Comparison of ENCODE assay signal across 11 cellular contexts in genomic region chr11:117146521-117146920, GRCh38. TPM values are rescaled to one million over a fixed set of nuclear protein-coding genes. Genes with fewer than 3 reads are reported as not detected.
A peak's percentile ranks its signal among the peaks of the same experiment; 100 is the strongest.
DNase-seq lines count a peak whose midpoint lies in the region; ATAC-seq and TF ChIP-seq lines count a peak whose summit lies in the region.
"Had no signal": no experiment of that assay in that cellular context is flagged by ENCODE, and none has a peak within 500 bp of the region (broad histone marks: within the 10 kb centered on the region; RNA-seq: fewer than 3 reads in every experiment).

No MANE protein-coding gene starts in this region.

- H3K27ac ChIP-seq in breast epithelium (no peak overlapping the region), stomach smooth muscle (ENCODE audit: low read length) (peak overlapping the region; percentile 31)

- H3K9ac ChIP-seq in stomach smooth muscle (ENCODE audit: low read length in 2 of 2) = no peak overlapping the region

- no peaks in the 10 kb centered on the region for H3K9me3 Mint-ChIP-seq in MCF 10A (ENCODE audit: unreplicated experiment)
- no peaks in the 10 kb centered on the region for H3K9me3 Mint-ChIP-seq in activated CD8-positive, alpha-beta T cell treated with anti-CD3 and anti-CD28 coated beads, Interleukin-2, amount 10 ng/mL, durations not matched to agents 7 days and 5 days (ENCODE audit: insufficient read depth)

- H3K4me3 Mint-ChIP-seq in MCF 10A (ENCODE audit: unreplicated experiment) = peak overlapping the region; percentile 96
- H3K4me3 Mint-ChIP-seq in activated CD8-positive, alpha-beta T cell treated with anti-CD3 and anti-CD28 coated beads, Interleukin-2, amount 10 ng/mL, durations not matched to agents 7 days and 5 days = peak overlapping the region; percentile 92

- CTCF ChIA-PET in MCF 10A (lab: Yijun Ruan, JAX) = interaction anchor here (0.6 to 1.7 kb wide), 6 partner anchors 10 to 404 kb away, joined by 3 to 6 read pairs (median 4); no protein-coding TSS in a partner anchor
- CTCF ChIA-PET in activated CD8-positive, alpha-beta T cell treated with anti-CD3 and anti-CD28 coated beads, Interleukin-2, amount 10 ng/mL, durations not matched to agents 7 days and 5 days (lab: Charles Lee) = interaction anchor here (0.7 to 4.1 kb wide), 4 partner anchors 34 to 355 kb away, joined by 3 to 32 read pairs (median 4); partner anchors contain the start of genes APOA5 and SIDT2

- H3K4me1 Mint-ChIP-seq in MCF 10A (ENCODE audit: insufficient read depth, unreplicated experiment) = peaks cover 11% of the 10 kb centered on the region
- H3K4me1 Mint-ChIP-seq in activated CD8-positive, alpha-beta T cell treated with anti-CD3 and anti-CD28 coated beads, Interleukin-2, amount 10 ng/mL, durations not matched to agents 7 days and 5 days (ENCODE audit: low read depth) = peaks cover 42% of the 10 kb centered on the region

- ATAC-seq in activated CD8-positive, alpha-beta T cell treated with anti-CD3 and anti-CD28 coated beads, Interleukin-2, amount 10 ng/mL, durations not matched to agents 7 days and 5 days = no peak
- ATAC-seq: left lung had no signal

- H3K36me3 Mint-ChIP-seq in MCF 10A (ENCODE audit: insufficient read depth, unreplicated experiment) = peaks cover 56% of the 10 kb centered on the region
- H3K36me3 Mint-ChIP-seq in activated CD8-positive, alpha-beta T cell treated with anti-CD3 and anti-CD28 coated beads, Interleukin-2, amount 10 ng/mL, durations not matched to agents 7 days and 5 days (ENCODE audit: low read depth) = peaks cover 41% of the 10 kb centered on the region

- POLR2A ChIA-PET in MCF 10A (lab: Yijun Ruan, JAX) = interaction anchor here (0.9 to 6.2 kb wide), 14 partner anchors 14 to 374 kb away, joined by 3 to 83 read pairs (median 4); partner anchors contain the start of genes BUD13, SIDT2 and ZPR1
- POLR2A ChIA-PET in activated CD8-positive, alpha-beta T cell treated with anti-CD3 and anti-CD28 coated beads, Interleukin-2, amount 10 ng/mL, durations not matched to agents 7 days and 5 days (lab: Charles Lee) = interaction anchor here (0.6 kb wide), 2 partner anchors 10 to 65 kb away, joined by 3 read pairs; no protein-coding TSS in a partner anchor

- TF ChIP-seq CTCF in MCF 10A (IDR thresholded peaks at IDR 0.05; ENCODE audit: unreplicated experiment) (no peak), breast epithelium (IDR thresholded peaks at IDR 0.05) (no peak)

- no peaks in the 10 kb centered on the region for H3K27me3 Mint-ChIP-seq in MCF 10A (ENCODE audit: insufficient read depth, unreplicated experiment)
- peaks cover 4% of the 10 kb centered on the region for H3K27me3 Mint-ChIP-seq in activated CD8-positive, alpha-beta T cell treated with anti-CD3 and anti-CD28 coated beads, Interleukin-2, amount 10 ng/mL, durations not matched to agents 7 days and 5 days (ENCODE audit: low read depth)

- H3K4me3 ChIP-seq in breast epithelium (no peak overlapping the region), stomach smooth muscle (ENCODE audit: low read length in 2 of 2) (peak overlapping the region in 1 of 2 donors; percentile 96)

- TF ChIP-seq POLR2A in breast epithelium (IDR thresholded peaks at IDR 0.05) = no peak

- H3K27ac Mint-ChIP-seq in MCF 10A (ENCODE audit: low read depth, unreplicated experiment) = peak overlapping the region; percentile 82
- H3K27ac Mint-ChIP-seq in activated CD8-positive, alpha-beta T cell treated with anti-CD3 and anti-CD28 coated beads, Interleukin-2, amount 10 ng/mL, durations not matched to agents 7 days and 5 days = no peak overlapping the region

- H3K9me3 ChIP-seq in breast epithelium = no peaks in the 10 kb centered on the region
- H3K9me3 ChIP-seq in stomach smooth muscle (ENCODE audit: control insufficient read depth in 2 of 2, low read length in 2 of 2) = no peaks in the 10 kb centered on the region
- H3K9me3 ChIP-seq: left lung had no signal

- H3K4me1 ChIP-seq in breast epithelium (no peaks in the 10 kb centered on the region), stomach smooth muscle (ENCODE audit: control insufficient read depth, insufficient read depth, low read length) (peaks cover 9% of the 10 kb centered on the region)

- intact Hi-C loops in MCF 10A (cut with micrococcal nuclease) (no loop called here), breast epithelium (cut with DNase I; ENCODE audit: low total_unique reads) (loop anchor here (10.0 kb wide), 1 partner anchor 48 kb away; the partner anchor contains the start of gene TAGLN)

- H3K36me3 ChIP-seq in breast epithelium (no peaks in the 10 kb centered on the region), stomach smooth muscle (ENCODE audit: control insufficient read depth in 2 of 2, insufficient read depth in 2 of 2, low read length in 2 of 2) (peaks cover 4% of the 10 kb centered on the region in 2 donors)

- no TSS peak for BruUV-seq in MCF 10A (replicated peaks; lab: Mats Ljungman, UMichigan)

- no peaks in the 10 kb centered on the region for H3K27me3 ChIP-seq in breast epithelium
- H3K27me3 ChIP-seq in stomach smooth muscle (ENCODE audit: control insufficient read depth in 1 of 2, insufficient read depth in 2 of 2, low read length in 2 of 2) = no peaks in the 10 kb centered on the region
- H3K27me3 ChIP-seq: left lung had no signal

- DNase-seq in MCF 10A (ENCODE audit: unreplicated experiment) (peak; percentile 64), breast epithelium (ENCODE audit: low spot score in 2 of 2) (no peak), glomerular visceral epithelial cell (ENCODE audit: extremely low spot score) (peak; percentile 26), DMS79 (lab: John Stamatoyannopoulos, UW) (no peak), putamen (ENCODE audit: low spot score) (no peak), NCI-H146 (lab: John Stamatoyannopoulos, UW) (no peak)
- no peak for DNase-seq in activated CD8-positive, alpha-beta T cell treated with anti-CD3 and anti-CD28 coated beads, Interleukin-2, amount 10 ng/mL, durations not matched to agents 7 days and 5 days
- DNase-seq: left lung; NCI-H1694 treated with DMSO at 0.1 percent for 48 hours; stimulated activated CD4-positive, alpha-beta T cell treated with anti-CD3 and anti-CD28 coated beads, Interleukin-4, amount 100 ng/mL, for 24 hours had no signal

RNA-seq across cellular contexts. Expression of gene PAFAH1B2, which starts 2.4 kb away (rescaled TPM):
- total RNA-seq in MCF 10A (2022) (146 and 174 TPM in 2 replicates), breast epithelium (10 to 100 TPM; 76.8 to 92.2 (median 86.2) TPM)
- total RNA-seq in activated CD8-positive, alpha-beta T cell treated with anti-CD3 and anti-CD28 coated beads, Interleukin-2, amount 10 ng/mL, durations not matched to agents 7 days and 5 days = 10 to 100 TPM; 56.5 to 60.0 TPM

RNA-seq across cellular contexts. Expression of gene SIDT2, which starts 32.0 kb away (rescaled TPM):
- total RNA-seq in MCF 10A (2022) (17.5 and 18.4 TPM in 2 replicates), breast epithelium (10 to 100 TPM; 45.2 to 86.7 (median 49.5) TPM)
- 10 to 100 TPM; 20.2 to 23.6 TPM for total RNA-seq in activated CD8-positive, alpha-beta T cell treated with anti-CD3 and anti-CD28 coated beads, Interleukin-2, amount 10 ng/mL, durations not matched to agents 7 days and 5 days

RNA-seq across cellular contexts. Expression of gene SIK3, which starts 48.3 kb away (rescaled TPM):
- total RNA-seq in MCF 10A (2022) (33.3 and 36.5 TPM in 2 replicates), breast epithelium (100 to 1,000 TPM in 1 of 3 donors, 10 to 100 TPM in 2; 26.9 to 110 (median 57.0) TPM)
- total RNA-seq in activated CD8-positive, alpha-beta T cell treated with anti-CD3 and anti-CD28 coated beads, Interleukin-2, amount 10 ng/mL, durations not matched to agents 7 days and 5 days = 10 to 100 TPM; 25.9 to 31.4 TPM

RNA-seq across cellular contexts. Expression of gene TAGLN, which starts 52.6 kb away (rescaled TPM):
- total RNA-seq in MCF 10A (2022) = 18.0 and 45.4 TPM in 2 replicates
- total RNA-seq in breast epithelium = 1,000 to 10,000 TPM in 2 of 3 donors, 100 to 1,000 TPM in 1; 602 to 1,663 (median 1,380) TPM
- 1 to 10 TPM; 2.4 to 2.6 TPM for total RNA-seq in activated CD8-positive, alpha-beta T cell treated with anti-CD3 and anti-CD28 coated beads, Interleukin-2, amount 10 ng/mL, durations not matched to agents 7 days and 5 days

Comparison
In these comparisons a context has a peak if more than half of its experiments do, and no peak if none do; other contexts are left out.
1. DNase-seq: peak in MCF 10A (single experiment) and glomerular visceral epithelial cell (single experiment); none in breast epithelium (0 of 2), activated CD8-positive, alpha-beta T cell treated with anti-CD3 and anti-CD28 coated beads, Interleukin-2, amount 10 ng/mL, durations not matched to agents 7 days and 5 days (single experiment), DMS79 (single experiment), putamen (single experiment) and NCI-H146 (single experiment).